8 cellular contexts compared by ENCODE assay signal in the genomic region with DNA sequence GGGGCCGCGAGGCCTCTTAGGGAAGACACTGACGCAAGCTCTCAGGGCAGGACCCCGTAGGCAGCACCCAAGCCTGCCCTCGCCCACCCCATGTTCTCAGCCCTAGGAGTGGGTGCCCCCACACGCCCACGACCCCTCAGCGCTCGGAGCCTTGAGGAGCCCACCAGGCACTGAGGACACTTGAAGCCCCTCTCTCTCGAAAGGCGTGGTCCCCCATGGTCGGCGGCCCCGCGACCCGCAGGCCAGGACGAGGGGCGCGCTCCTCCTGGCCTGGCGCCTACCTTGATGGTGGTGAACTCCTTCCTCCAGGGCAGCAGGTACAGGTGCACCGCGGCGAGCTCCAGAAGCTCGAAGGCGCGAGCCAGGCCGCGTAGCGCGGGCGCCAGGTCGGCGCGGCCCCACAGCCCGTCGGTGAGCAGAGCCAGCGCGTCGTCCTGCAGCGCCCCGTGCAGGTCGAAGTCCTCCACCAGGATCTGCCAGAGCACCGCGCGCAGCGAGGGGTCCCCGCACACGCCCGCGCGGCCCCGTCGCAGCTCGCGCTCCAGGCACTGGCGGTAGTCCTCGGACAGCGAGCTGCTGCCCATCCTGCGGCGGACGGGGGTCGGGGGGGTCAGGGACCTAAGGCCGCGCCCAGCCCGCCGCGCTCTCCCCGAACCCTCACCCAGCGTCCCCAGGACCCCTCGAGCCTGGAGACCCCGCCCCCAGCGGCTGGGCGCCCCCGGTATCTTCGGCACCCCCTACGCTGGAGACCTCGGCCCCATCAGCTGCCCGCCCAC. TPM values are rescaled to one million over a fixed set of nuclear protein-coding genes. Genes with fewer than 3 reads are reported as not detected.
DNase-seq lines count a peak whose midpoint lies in the region; ATAC-seq, FAIRE-seq and TF ChIP-seq lines count a peak whose summit lies in the region.

No MANE protein-coding gene starts in this region.

- H3K4me3 ChIP-seq in choroid plexus epithelial cell (ENCODE audit: low read depth, low read length) (peak overlapping the region; percentile 82), HepG2 (replicated peaks in 1 of 3; ENCODE audit: insufficient read depth in 1 of 3, low read depth in 2 of 3, low read length in 3 of 3) (peak overlapping the region; percentile 71 to 89 (median 84))

- peaks cover 5 to 14% of the 10 kb centered on the region in 2 experiments; a peak in 2 of 5 replicates for H3K36me3 ChIP-seq in HepG2 (replicated peaks in 1 of 2; ENCODE audit: control insufficient read depth in 1 of 2, insufficient read depth in 2 of 2, low read length in 2 of 2)

- no peak for FAIRE-seq in HepG2 (lab: Jason Lieb, UNC)

- in situ Hi-C loops in HepG2 (cut with HindIII; ENCODE audit: extremely low pct_ligation_motif_present, low pct_unique_long_range_greater_than_20kb) = loop anchor here (5.0 kb wide), 1 partner anchor 44 kb away; the partner anchor contains the start of genes CHMP1A and SPATA33

- no peak for TF ChIP-seq EP300 in Ishikawa (IDR thresholded peaks at IDR 0.05; ENCODE audit: borderline replicate concordance)
- no peak for TF ChIP-seq EP300 in HepG2 (IDR thresholded peaks at IDR 0.05; ENCODE audit: low read depth in 2 of 2, low read length in 2 of 2)
- TF ChIP-seq EP300 in HepG2 (CRISPR knock-in tag; IDR thresholded peaks at IDR 0.05; ENCODE audit: borderline replicate concordance) = peak; percentile 15; the same call in 1 of the 2 replicates

- no peak for TF ChIP-seq CTCF in VCaP (conservative IDR thresholded peaks at IDR 0.05)
- no peak for TF ChIP-seq CTCF in choroid plexus epithelial cell (conservative IDR thresholded peaks at IDR 0.05; ENCODE audit: low read depth, low read length)
- TF ChIP-seq CTCF in HepG2 (CRISPR knock-in tag; IDR thresholded peaks at IDR 0.05) = peak; percentile 75

- H3K27me3 ChIP-seq in HepG2 (ENCODE audit: control insufficient read depth in 1 of 2, insufficient read depth in 2 of 2, low read length in 2 of 2) = no peaks in the 10 kb centered on the region

- intact Hi-C loops in HepG2 (cut with micrococcal nuclease; ENCODE audit: unreplicated experiment) = loop anchor here (2.0 to 10.0 kb wide), 4 partner anchors 14 to 216 kb away; partner anchors contain the start of genes CDK10, MC1R and SPIRE2

- BruUV-seq in HepG2 (replicated peaks; lab: Mats Ljungman, UMichigan) = TSS peak; percentile 62

- CTCF ChIA-PET in HepG2 (lab: Yijun Ruan, JAX; ENCODE audit: low intra/inter-chr PET ratio, low total read pairs) = interaction anchor here (1.2 to 1.4 kb wide), 2 partner anchors 14 to 92 kb away, joined by 3 to 4 read pairs; no protein-coding TSS in a partner anchor

- H3K9ac ChIP-seq in HepG2 (ENCODE audit: insufficient read depth, low read depth, low read length) = peak overlapping the region; percentile 83

- WGBS in HepG2 (ENCODE audit: low lambda C conversion rate) = 12% methylated on average over 10 of the region's 78 CpGs

- peak; percentile 67 for ATAC-seq in HepG2
- ATAC-seq in stimulated activated naive CD8-positive, alpha-beta T cell treated with anti-CD3 and anti-CD28 coated beads, Interleukin-15, Interleukin-2, amounts not matched to agents 100 U/mL and 50 U/mL, for 24 hours = peak; percentile 29

- DNase-seq in NCI-H2107 treated with DMSO at 0.1 percent for 48 hours (lab: John Stamatoyannopoulos, UW; ENCODE audit: unreplicated experiment) = peak; percentile 18
- no peak for DNase-seq in NCI-H2107 (lab: John Stamatoyannopoulos, UW)
- DNase-seq in choroid plexus epithelial cell (ENCODE audit: low read depth) = peak; percentile 61
- peak; percentile 60 for DNase-seq in HepG2 (ENCODE audit: low spot score)
- DNase-seq in stimulated activated naive CD8-positive, alpha-beta T cell treated with anti-CD3 and anti-CD28 coated beads, Interleukin-15, Interleukin-2, amounts not matched to agents 100 U/mL and 50 U/mL, for 24 hours = peak; percentile 65
- no peak for DNase-seq in NK-92 treated with Interleukin-12 subunit alpha and Interleukin-12 subunit beta, amount 100 ng/mL, for 24 hours (lab: John Stamatoyannopoulos, UW)

- no peaks in the 10 kb centered on the region for H4K20me1 ChIP-seq in HepG2 (ENCODE audit: insufficient read depth, low read length)

- TF ChIP-seq RAD21 in Ishikawa (IDR thresholded peaks at IDR 0.05; ENCODE audit: low read depth) (peak; percentile 41; the same call in 1 of the 2 replicates), HepG2 (CRISPR knock-in tag; IDR thresholded peaks at IDR 0.05) (peak; percentile 90)

- POLR2A ChIA-PET in HepG2 (lab: Yijun Ruan, JAX) = interaction anchor here (0.7 to 3.0 kb wide), 23 partner anchors 9 to 222 kb away, joined by 3 to 32 read pairs (median 5); partner anchors contain the start of genes CDK10, CHMP1A, FANCA and MC1R

- TF ChIP-seq POLR2A in HepG2 (IDR thresholded peaks at IDR 0.05; ENCODE audit: insufficient read depth in 1 of 2, low read depth in 2 of 2, low read length in 2 of 2) = peak in 1 of 2 experiments; percentile 13; a peak in 2 of 4 replicates

- H3K4me2 ChIP-seq in HepG2 (ENCODE audit: low read depth, low read length) = peak overlapping the region; percentile 99

- H3K9me3 ChIP-seq in HepG2 (ENCODE audit: low read length) = no peaks in the 10 kb centered on the region

- no peak overlapping the region for H2AFZ ChIP-seq in HepG2 (ENCODE audit: low read length)

- H3K4me1 ChIP-seq in HepG2 (ENCODE audit: insufficient read depth, low read length) = peaks cover 38% of the 10 kb centered on the region

- peak overlapping the region; percentile 53 for H3K27ac ChIP-seq in VCaP
- H3K27ac ChIP-seq in HepG2 (ENCODE audit: extremely low read length, insufficient read depth, low read length) = peak overlapping the region; percentile 82

- peaks cover 2% of the 10 kb centered on the region for H3K79me2 ChIP-seq in HepG2 (ENCODE audit: insufficient read depth, low read length)

RNA-seq across cellular contexts. Expression of gene SPATA2L, which starts 0.7 kb away (rescaled TPM):
- total RNA-seq in HepG2 (2016; rRNA removed; fragmentation: Illumina TruSeq; extraction: Trizol) = 17.0 and 20.7 TPM in 2 replicates
- total RNA-seq in HepG2 (2016; cell fraction: cytosol; rRNA removed; fragmentation: Illumina TruSeq; extraction: Trizol; ENCODE audit: low read depth) = 5.1 and 5.8 TPM in 2 replicates
- 16.3 and 20.7 TPM in 2 replicates for total RNA-seq in HepG2 (2016; cell fraction: insoluble cytoplasmic fraction; rRNA removed; fragmentation: Illumina TruSeq; extraction: Trizol)
- 12.5 and 13.4 TPM in 2 replicates for total RNA-seq in HepG2 (2016; cell fraction: membrane; rRNA removed; fragmentation: Illumina TruSeq; extraction: Trizol)
- 9.5 and 13.5 TPM in 2 replicates for total RNA-seq in HepG2 (2016; cell fraction: nucleus; rRNA removed; fragmentation: Illumina TruSeq; extraction: Trizol)
- polyA plus RNA-seq in HepG2 (2011; rRNA removed) = 9.1 and 11.8 TPM in 2 replicates
- polyA plus RNA-seq in HepG2 (2011; cell fraction: cytosol; rRNA removed) = 13.4 and 23.3 TPM in 2 replicates
- polyA plus RNA-seq in HepG2 (2011; cell fraction: nucleus; rRNA removed) = 26.3 and 28.3 TPM in 2 replicates
- 6.8 and 12.5 TPM in 2 replicates for polyA plus RNA-seq in HepG2 (2012)
- polyA plus RNA-seq in HepG2 (2016; cell fraction: cytosol; fragmentation: Illumina TruSeq; extraction: Trizol; ENCODE audit: low read depth) = 3.0 and 3.1 TPM in 2 replicates
- polyA plus RNA-seq in HepG2 (2016; cell fraction: insoluble cytoplasmic fraction; fragmentation: Illumina TruSeq; extraction: Trizol; ENCODE audit: low read depth) = 13.3 and 14.0 TPM in 2 replicates
- polyA plus RNA-seq in HepG2 (2016; cell fraction: membrane; fragmentation: Illumina TruSeq; extraction: Trizol; ENCODE audit: low read depth) = 5.3 and 7.7 TPM in 2 replicates
- polyA plus RNA-seq in HepG2 (2016; cell fraction: nucleus; fragmentation: Illumina TruSeq; extraction: Trizol; ENCODE audit: insufficient read depth, low read depth) = 14.9 and 15.5 TPM in 2 replicates
- 3.5 and 31.4 TPM in 2 replicates for polyA minus RNA-seq in HepG2 (2011; rRNA and poly(A)+ RNA removed; ENCODE audit: low replicate concordance)
- polyA minus RNA-seq in HepG2 (2011; cell fraction: cytosol; rRNA and poly(A)+ RNA removed) = 16.7 and 20.7 TPM in 2 replicates
- polyA minus RNA-seq in HepG2 (2011; cell fraction: nucleus; rRNA and poly(A)+ RNA removed) = 8.8 and 8.9 TPM in 2 replicates

RNA-seq across cellular contexts. Expression of gene CDK10, which starts 14.3 kb away (rescaled TPM):
- total RNA-seq in HepG2 (2016; rRNA removed; fragmentation: Illumina TruSeq; extraction: Trizol) = 1.2 and 2.5 TPM in 2 replicates
- total RNA-seq in HepG2 (2016; cell fraction: cytosol; rRNA removed; fragmentation: Illumina TruSeq; extraction: Trizol; ENCODE audit: low read depth) = 4.2 and 5.8 TPM in 2 replicates
- total RNA-seq in HepG2 (2016; cell fraction: insoluble cytoplasmic fraction; rRNA removed; fragmentation: Illumina TruSeq; extraction: Trizol) = 1.4 and 2.6 TPM in 2 replicates
- 3.5 TPM in 2 replicates for total RNA-seq in HepG2 (2016; cell fraction: membrane; rRNA removed; fragmentation: Illumina TruSeq; extraction: Trizol)
- 2.4 and 3.5 TPM in 2 replicates for total RNA-seq in HepG2 (2016; cell fraction: nucleus; rRNA removed; fragmentation: Illumina TruSeq; extraction: Trizol)
- polyA plus RNA-seq in HepG2 (2011; rRNA removed) = 3.9 and 4.3 TPM in 2 replicates
- polyA plus RNA-seq in HepG2 (2011; cell fraction: cytosol; rRNA removed) = 1.5 and 2.1 TPM in 2 replicates
- 28.1 and 29.8 TPM in 2 replicates for polyA plus RNA-seq in HepG2 (2011; cell fraction: nucleus; rRNA removed)
- polyA plus RNA-seq in HepG2 (2012) = 2.7 and 6.1 TPM in 2 replicates
- polyA plus RNA-seq in HepG2 (2016; cell fraction: cytosol; fragmentation: Illumina TruSeq; extraction: Trizol; ENCODE audit: low read depth) = 1.1 TPM in 2 replicates
- 1.1 and 1.2 TPM in 2 replicates for polyA plus RNA-seq in HepG2 (2016; cell fraction: insoluble cytoplasmic fraction; fragmentation: Illumina TruSeq; extraction: Trizol; ENCODE audit: low read depth)
- polyA plus RNA-seq in HepG2 (2016; cell fraction: membrane; fragmentation: Illumina TruSeq; extraction: Trizol; ENCODE audit: low read depth) = 1.0 and 1.2 TPM in 2 replicates
- polyA plus RNA-seq in HepG2 (2016; cell fraction: nucleus; fragmentation: Illumina TruSeq; extraction: Trizol; ENCODE audit: insufficient read depth, low read depth) = 11.0 and 12.6 TPM in 2 replicates
- polyA minus RNA-seq in HepG2 (2011; rRNA and poly(A)+ RNA removed; ENCODE audit: low replicate concordance) = 2.9 and 43.1 TPM in 2 replicates
- 1.6 and 2.8 TPM in 2 replicates for polyA minus RNA-seq in HepG2 (2011; cell fraction: cytosol; rRNA and poly(A)+ RNA removed)
- polyA minus RNA-seq in HepG2 (2011; cell fraction: nucleus; rRNA and poly(A)+ RNA removed) = 4.5 and 5.8 TPM in 2 replicates

RNA-seq across cellular contexts. Expression of gene VPS9D1, which starts 19.9 kb away (rescaled TPM):
- 3.8 and 10.1 TPM in 2 replicates for total RNA-seq in HepG2 (2016; rRNA removed; fragmentation: Illumina TruSeq; extraction: Trizol)
- 2.4 and 3.2 TPM in 2 replicates for total RNA-seq in HepG2 (2016; cell fraction: cytosol; rRNA removed; fragmentation: Illumina TruSeq; extraction: Trizol; ENCODE audit: low read depth)
- total RNA-seq in HepG2 (2016; cell fraction: insoluble cytoplasmic fraction; rRNA removed; fragmentation: Illumina TruSeq; extraction: Trizol) = 4.2 and 9.2 TPM in 2 replicates
- total RNA-seq in HepG2 (2016; cell fraction: membrane; rRNA removed; fragmentation: Illumina TruSeq; extraction: Trizol) = 5.2 and 6.8 TPM in 2 replicates
- total RNA-seq in HepG2 (2016; cell fraction: nucleus; rRNA removed; fragmentation: Illumina TruSeq; extraction: Trizol) = 13.1 and 15.5 TPM in 2 replicates
- 13.2 and 18.6 TPM in 2 replicates for polyA plus RNA-seq in HepG2 (2011; rRNA removed)
- polyA plus RNA-seq in HepG2 (2011; cell fraction: cytosol; rRNA removed) = 4.5 and 5.7 TPM in 2 replicates
- 111 and 130 TPM in 2 replicates for polyA plus RNA-seq in HepG2 (2011; cell fraction: nucleus; rRNA removed)
- polyA plus RNA-seq in HepG2 (2012) = 7.5 and 10.0 TPM in 2 replicates
- 2.5 and 3.3 TPM in 2 replicates for polyA plus RNA-seq in HepG2 (2016; cell fraction: cytosol; fragmentation: Illumina TruSeq; extraction: Trizol; ENCODE audit: low read depth)
- polyA plus RNA-seq in HepG2 (2016; cell fraction: insoluble cytoplasmic fraction; fragmentation: Illumina TruSeq; extraction: Trizol; ENCODE audit: low read depth) = 4.6 and 6.5 TPM in 2 replicates
- polyA plus RNA-seq in HepG2 (2016; cell fraction: membrane; fragmentation: Illumina TruSeq; extraction: Trizol; ENCODE audit: low read depth) = 5.7 and 6.3 TPM in 2 replicates
- polyA plus RNA-seq in HepG2 (2016; cell fraction: nucleus; fragmentation: Illumina TruSeq; extraction: Trizol; ENCODE audit: insufficient read depth, low read depth) = 51.9 and 55.4 TPM in 2 replicates
- 4.4 and 8.1 TPM in 2 replicates for polyA minus RNA-seq in HepG2 (2011; rRNA and poly(A)+ RNA removed; ENCODE audit: low replicate concordance)
- polyA minus RNA-seq in HepG2 (2011; cell fraction: cytosol; rRNA and poly(A)+ RNA removed) = 2.2 and 5.0 TPM in 2 replicates
- polyA minus RNA-seq in HepG2 (2011; cell fraction: nucleus; rRNA and poly(A)+ RNA removed) = 6.8 and 7.5 TPM in 2 replicates

RNA-seq across cellular contexts. Expression of gene ZNF276, which starts 20.5 kb away (rescaled TPM):
- 6.8 and 17.7 TPM in 2 replicates for total RNA-seq in HepG2 (2016; rRNA removed; fragmentation: Illumina TruSeq; extraction: Trizol)
- total RNA-seq in HepG2 (2016; cell fraction: cytosol; rRNA removed; fragmentation: Illumina TruSeq; extraction: Trizol; ENCODE audit: low read depth) = 4.4 and 4.7 TPM in 2 replicates
- total RNA-seq in HepG2 (2016; cell fraction: insoluble cytoplasmic fraction; rRNA removed; fragmentation: Illumina TruSeq; extraction: Trizol) = 4.5 and 15.9 TPM in 2 replicates
- total RNA-seq in HepG2 (2016; cell fraction: membrane; rRNA removed; fragmentation: Illumina TruSeq; extraction: Trizol) = 5.4 and 8.2 TPM in 2 replicates
- 22.3 and 26.8 TPM in 2 replicates for total RNA-seq in HepG2 (2016; cell fraction: nucleus; rRNA removed; fragmentation: Illumina TruSeq; extraction: Trizol)
- polyA plus RNA-seq in HepG2 (2011; rRNA removed) = 18.0 and 24.3 TPM in 2 replicates
- polyA plus RNA-seq in HepG2 (2011; cell fraction: cytosol; rRNA removed) = 8.0 and 12.2 TPM in 2 replicates
- 148 and 167 TPM in 2 replicates for polyA plus RNA-seq in HepG2 (2011; cell fraction: nucleus; rRNA removed)
- 16.1 and 20.0 TPM in 2 replicates for polyA plus RNA-seq in HepG2 (2012)
- 2.3 and 3.4 TPM in 2 replicates for polyA plus RNA-seq in HepG2 (2016; cell fraction: cytosol; fragmentation: Illumina TruSeq; extraction: Trizol; ENCODE audit: low read depth)
- 7.0 and 9.8 TPM in 2 replicates for polyA plus RNA-seq in HepG2 (2016; cell fraction: insoluble cytoplasmic fraction; fragmentation: Illumina TruSeq; extraction: Trizol; ENCODE audit: low read depth)
- polyA plus RNA-seq in HepG2 (2016; cell fraction: membrane; fragmentation: Illumina TruSeq; extraction: Trizol; ENCODE audit: low read depth) = 4.7 and 8.3 TPM in 2 replicates
- 66.1 and 72.8 TPM in 2 replicates for polyA plus RNA-seq in HepG2 (2016; cell fraction: nucleus; fragmentation: Illumina TruSeq; extraction: Trizol; ENCODE audit: insufficient read depth, low read depth)
- polyA minus RNA-seq in HepG2 (2011; rRNA and poly(A)+ RNA removed; ENCODE audit: low replicate concordance) = 14.5 and 22.1 TPM in 2 replicates
- 4.0 and 6.3 TPM in 2 replicates for polyA minus RNA-seq in HepG2 (2011; cell fraction: cytosol; rRNA and poly(A)+ RNA removed)
- polyA minus RNA-seq in HepG2 (2011; cell fraction: nucleus; rRNA and poly(A)+ RNA removed) = 27.8 and 28.5 TPM in 2 replicates

RNA-seq across cellular contexts. Expression of gene SPATA33, which starts 43.2 kb away (rescaled TPM):
- 11.0 and 11.2 TPM in 2 replicates for total RNA-seq in HepG2 (2016; rRNA removed; fragmentation: Illumina TruSeq; extraction: Trizol)
- 9.1 and 14.3 TPM in 2 replicates for total RNA-seq in HepG2 (2016; cell fraction: cytosol; rRNA removed; fragmentation: Illumina TruSeq; extraction: Trizol; ENCODE audit: low read depth)
- 11.7 and 12.8 TPM in 2 replicates for total RNA-seq in HepG2 (2016; cell fraction: insoluble cytoplasmic fraction; rRNA removed; fragmentation: Illumina TruSeq; extraction: Trizol)
- total RNA-seq in HepG2 (2016; cell fraction: membrane; rRNA removed; fragmentation: Illumina TruSeq; extraction: Trizol) = 14.6 and 17.6 TPM in 2 replicates
- 9.0 and 10.4 TPM in 2 replicates for total RNA-seq in HepG2 (2016; cell fraction: nucleus; rRNA removed; fragmentation: Illumina TruSeq; extraction: Trizol)
- polyA plus RNA-seq in HepG2 (2011; rRNA removed) = 5.7 and 6.3 TPM in 2 replicates
- 3.3 and 3.5 TPM in 2 replicates for polyA plus RNA-seq in HepG2 (2011; cell fraction: cytosol; rRNA removed)
- polyA plus RNA-seq in HepG2 (2011; cell fraction: nucleus; rRNA removed) = 14.9 and 16.4 TPM in 2 replicates
- 8.1 and 9.7 TPM in 2 replicates for polyA plus RNA-seq in HepG2 (2012)
- 17.1 and 17.6 TPM in 2 replicates for polyA plus RNA-seq in HepG2 (2016; cell fraction: cytosol; fragmentation: Illumina TruSeq; extraction: Trizol; ENCODE audit: low read depth)
- 12.9 and 16.7 TPM in 2 replicates for polyA plus RNA-seq in HepG2 (2016; cell fraction: insoluble cytoplasmic fraction; fragmentation: Illumina TruSeq; extraction: Trizol; ENCODE audit: low read depth)
- 20.1 and 25.8 TPM in 2 replicates for polyA plus RNA-seq in HepG2 (2016; cell fraction: membrane; fragmentation: Illumina TruSeq; extraction: Trizol; ENCODE audit: low read depth)
- polyA plus RNA-seq in HepG2 (2016; cell fraction: nucleus; fragmentation: Illumina TruSeq; extraction: Trizol; ENCODE audit: insufficient read depth, low read depth) = 25.8 and 32.4 TPM in 2 replicates
- 6.0 and 18.6 TPM in 2 replicates for polyA minus RNA-seq in HepG2 (2011; rRNA and poly(A)+ RNA removed; ENCODE audit: low replicate concordance)
- polyA minus RNA-seq in HepG2 (2011; cell fraction: cytosol; rRNA and poly(A)+ RNA removed) = 1.4 and 1.8 TPM in 2 replicates
- 7.2 and 7.7 TPM in 2 replicates for polyA minus RNA-seq in HepG2 (2011; cell fraction: nucleus; rRNA and poly(A)+ RNA removed)

Comparison
In these comparisons a context has a peak if more than half of its experiments do, and no peak if none do; other contexts are left out.
1. DNase-seq: peak in NCI-H2107 treated with DMSO at 0.1 percent for 48 hours (single experiment), choroid plexus epithelial cell (single experiment), HepG2 (single experiment) and stimulated activated naive CD8-positive, alpha-beta T cell treated with anti-CD3 and anti-CD28 coated beads, Interleukin-15, Interleukin-2, amounts not matched to agents 100 U/mL and 50 U/mL, for 24 hours (single experiment); none in NCI-H2107 (single experiment) and NK-92 treated with Interleukin-12 subunit alpha and Interleukin-12 subunit beta, amount 100 ng/mL, for 24 hours (single experiment).